ENCODE assay signal across 22 cellular contexts in genomic region chr19:35025969-35026368, GRCh38. TPM values are rescaled to one million over a fixed set of nuclear protein-coding genes. Genes with fewer than 3 reads are reported as not detected.
"Had no signal": no experiment of that assay in that cellular context is flagged by ENCODE, and none has a peak within 500 bp of the region (broad histone marks: within the 10 kb centered on the region; RNA-seq: fewer than 3 reads in every experiment).

No MANE protein-coding gene starts in this region.

- H3K27ac ChIP-seq: KMS-11 had no signal

- H3K9me3 ChIP-seq: SK-N-SH had no signal

- FAIRE-seq: RCC 7860 had no signal

- H3K4me2 ChIP-seq: KMS-11, SK-N-SH had no signal

- DNase-seq: IMR-90, Kasumi-1, MM.1S, NCI-H1092 treated with DMSO at 0.1 percent for 48 hours, NCI-H1436, NCI-H187, NCI-H2029, NCI-H2081 treated with DMSO at 0.1 percent for 48 hours, NCI-H2171, NCI-H226, NCI-H446, NCI-H510A, NCI-H524 treated with DMSO at 0.1 percent for 48 hours, NCI-H69, NCI-H774, RPMI8226, SK-N-SH, SW 1271 had no signal

RNA-seq across cellular contexts. Expression of gene HPN, which starts 15.6 kb away (rescaled TPM):
- total RNA-seq: IMR-90, M059J, SK-MEL-5 had no signal
- polyA plus RNA-seq: IMR-90 had no signal
